ENCODE assay signal across 1 cellular context in genomic region chr20:37344506-37345338, GRCh38.
TF ChIP-seq lines count a peak whose summit lies in the region.

No MANE protein-coding gene starts in this region.

TF ChIP-seq in A549, 52 proteins besides CTCF, POLR2A, EP300 and RAD21 (continued from another document):
- no peak for TF ChIP-seq REST (IDR thresholded peaks at IDR 0.05)
- no peak for TF ChIP-seq RARB (CRISPR knock-in tag; IDR thresholded peaks at IDR 0.05)
- 0 out of 2 replicates have a peak, but pooled peaks have one; percentile 47 for TF ChIP-seq FOSB (CRISPR knock-in tag; IDR thresholded peaks at IDR 0.05)
- peak; percentile 3 to 46; a peak in 1 of 5 replicates for TF ChIP-seq JUN (IDR thresholded peaks at IDR 0.05)
- no peak for TF ChIP-seq GATA3 (IDR thresholded peaks at IDR 0.05; ENCODE audit: borderline replicate concordance)
- no peak for TF ChIP-seq BHLHE40 (IDR thresholded peaks at IDR 0.05; ENCODE audit: low read depth, low read length)
- peak; percentile 91; the same call in 1 of the 2 replicates for TF ChIP-seq CHD4 (IDR thresholded peaks at IDR 0.05; ENCODE audit: borderline replicate concordance)
- peak; percentile 98 for TF ChIP-seq KDM1A (IDR thresholded peaks at IDR 0.05; ENCODE audit: low read depth)
- no peak for TF ChIP-seq ZNF302 (CRISPR knock-in tag; IDR thresholded peaks at IDR 0.05)
- peak; percentile 96 for TF ChIP-seq HDAC2 (IDR thresholded peaks at IDR 0.05)
- no peak for TF ChIP-seq ZSCAN20 (CRISPR knock-in tag; IDR thresholded peaks at IDR 0.05)
